Comparison of ENCODE assay signal across 16 cellular contexts in the genomic region with DNA sequence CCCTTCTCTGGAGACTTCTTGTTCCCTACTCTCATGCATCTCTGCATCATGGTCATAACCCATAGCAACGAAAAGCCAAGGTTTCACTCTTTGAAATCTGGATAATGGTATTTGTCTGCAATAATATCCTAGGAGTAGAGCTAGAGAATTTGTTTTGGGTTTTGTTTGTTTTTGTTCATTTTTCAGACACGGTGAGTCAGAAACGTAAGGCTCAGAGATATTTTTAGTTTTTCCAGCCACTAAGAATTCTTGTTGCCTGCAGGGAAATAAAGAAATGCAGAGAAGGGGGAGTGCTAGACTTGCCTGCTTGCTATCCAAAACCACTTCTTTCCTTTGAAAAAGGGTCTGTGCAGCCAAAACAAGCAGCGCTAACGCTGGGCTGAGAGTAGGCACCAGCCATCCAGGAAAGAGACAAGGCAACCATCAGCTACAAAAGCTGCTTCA. TPM values are rescaled to one million over a fixed set of nuclear protein-coding genes. Genes with fewer than 3 reads are reported as not detected.
A peak's percentile ranks its signal among the peaks of the same experiment; 100 is the strongest.
DNase-seq lines count a peak whose midpoint lies in the region; ATAC-seq, FAIRE-seq and TF ChIP-seq lines count a peak whose summit lies in the region.
"Had no signal": no experiment of that assay in that cellular context is flagged by ENCODE, and none has a peak within 500 bp of the region (broad histone marks: within the 10 kb centered on the region; RNA-seq: fewer than 3 reads in every experiment).

No MANE protein-coding gene starts in this region.

- no peak for TF ChIP-seq EP300 in sigmoid colon (IDR thresholded peaks at IDR 0.05)

- TF ChIP-seq POLR2A in sigmoid colon (IDR thresholded peaks at IDR 0.05): no peak

- CTCF ChIA-PET in BJ (lab: Yijun Ruan, JAX): interaction anchor here (1.0 to 1.8 kb wide), 4 partner anchors 9 to 122 kb away, joined by 3 to 8 read pairs (median 4); no protein-coding TSS in a partner anchor

- DNase-seq in BJ (ENCODE audit: low read depth): peak; percentile 72
- peak; percentile 65 for DNase-seq in astrocyte (ENCODE audit: low read depth)
- DNase-seq in fibroblast of villous mesenchyme (ENCODE audit: low read depth): peak; percentile 65
- DNase-seq in sigmoid colon: no peak
- DNase-seq in activated T-helper 1 cell treated with anti-CD3 and anti-CD28 coated beads, Interleukin-12 subunit alpha, Interleukin-12 subunit beta, Interleukin-2, Interleukin-4 antibody, amounts not matched to agents 30 ng/mL and 10 ng/mL and 1 ng/mL, durations not matched to agents 14 hours and 24 hours and 36 hours (ENCODE audit: low spot score): no peak
- DNase-seq in cerebellar cortex (ENCODE audit: low spot score): no peak
- DNase-seq: activated CD4-positive, CD25-positive, alpha-beta regulatory T cell; activated naive CD8-positive, alpha-beta T cell treated with anti-CD3 and anti-CD28 coated beads, Interleukin-2, amount 10 ng/mL, durations not matched to agents 7 days and 5 days; NCI-H2171 had no signal

- WGBS in sigmoid colon, 2 donors: 71 to 83% methylated on average over 5 of the region's 5 CpGs

- intact Hi-C loops in sigmoid colon (cut with DNase I): no loop called here
- intact Hi-C loops in activated T-helper 1 cell treated with anti-CD3 and anti-CD28 coated beads, Interleukin-12 subunit alpha, Interleukin-12 subunit beta, Interleukin-2, Interleukin-4 antibody, amounts not matched to agents 30 ng/mL and 10 ng/mL and 1 ng/mL, durations not matched to agents 14 hours and 24 hours and 36 hours (cut with micrococcal nuclease): no loop called here

- H3K27me3 Mint-ChIP-seq in astrocyte (ENCODE audit: low read depth, unreplicated experiment): peaks cover 8% of the 10 kb centered on the region
- H3K27me3 Mint-ChIP-seq in activated T-helper 1 cell treated with anti-CD3 and anti-CD28 coated beads, Interleukin-12 subunit alpha, Interleukin-12 subunit beta, Interleukin-2, Interleukin-4 antibody, amounts not matched to agents 30 ng/mL and 10 ng/mL and 1 ng/mL, durations not matched to agents 14 hours and 24 hours and 36 hours (ENCODE audit: insufficient read depth): peaks cover 10% of the 10 kb centered on the region

- ATAC-seq in HG03439 (IDR thresholded peaks at IDR 0.05; ENCODE audit: unreplicated experiment): no peak
- no peak for ATAC-seq in HG02678 (IDR thresholded peaks at IDR 0.05; ENCODE audit: unreplicated experiment)

- H2AFZ ChIP-seq in astrocyte (ENCODE audit: low read depth, low read length): no peak overlapping the region
- H2AFZ ChIP-seq: hepatocyte, neural progenitor cell had no signal

- H3K4me3 Mint-ChIP-seq in astrocyte (ENCODE audit: unreplicated experiment): no peak overlapping the region
- H3K4me3 Mint-ChIP-seq in activated T-helper 1 cell treated with anti-CD3 and anti-CD28 coated beads, Interleukin-12 subunit alpha, Interleukin-12 subunit beta, Interleukin-2, Interleukin-4 antibody, amounts not matched to agents 30 ng/mL and 10 ng/mL and 1 ng/mL, durations not matched to agents 14 hours and 24 hours and 36 hours: no peak overlapping the region
- H3K4me3 Mint-ChIP-seq: activated naive CD8-positive, alpha-beta T cell treated with anti-CD3 and anti-CD28 coated beads, Interleukin-2, amount 10 ng/mL, durations not matched to agents 7 days and 5 days; neural progenitor cell had no signal

- H3K4me1 ChIP-seq in astrocyte (ENCODE audit: insufficient read depth, low read length): peaks cover 3% of the 10 kb centered on the region
- peaks cover 0 to 44% (median 37%) of the 10 kb centered on the region in 4 donors for H3K4me1 ChIP-seq in sigmoid colon
- H3K4me1 ChIP-seq: neural progenitor cell had no signal

- FAIRE-seq in astrocyte (lab: Jason Lieb, UNC): no peak
- FAIRE-seq: GM12891 had no signal

- H3K27ac ChIP-seq in astrocyte (ENCODE audit: low read depth, low read length) (no peak overlapping the region), sigmoid colon (peak overlapping the region in 3 of 4 donors; percentile 44 to 66 (median 60))
- H3K27ac ChIP-seq: BLaER1 treated with 17β-estradiol and CSF1 and Interleukin-3, amounts not matched to agents 10 nM and 100 nM; hepatocyte; HL-60; neural progenitor cell had no signal

- peaks cover 4% of the 10 kb centered on the region for H3K9me3 Mint-ChIP-seq in astrocyte (ENCODE audit: unreplicated experiment)
- no peaks in the 10 kb centered on the region for H3K9me3 Mint-ChIP-seq in activated T-helper 1 cell treated with anti-CD3 and anti-CD28 coated beads, Interleukin-12 subunit alpha, Interleukin-12 subunit beta, Interleukin-2, Interleukin-4 antibody, amounts not matched to agents 30 ng/mL and 10 ng/mL and 1 ng/mL, durations not matched to agents 14 hours and 24 hours and 36 hours
- H3K9me3 Mint-ChIP-seq: activated naive CD8-positive, alpha-beta T cell treated with anti-CD3 and anti-CD28 coated beads, Interleukin-2, amount 10 ng/mL, durations not matched to agents 7 days and 5 days; neural progenitor cell had no signal

- POLR2A ChIA-PET in BJ (lab: Charles Lee): no interaction called here

- H3K9ac ChIP-seq in astrocyte (ENCODE audit: low read length): no peak overlapping the region
- H3K9ac ChIP-seq: BLaER1 treated with 17β-estradiol and CSF1 and Interleukin-3, amounts not matched to agents 10 nM and 100 nM; neural progenitor cell had no signal

- H3K27me3 ChIP-seq in BJ (ENCODE audit: control insufficient read depth, insufficient read depth, low read length) (no peaks in the 10 kb centered on the region), astrocyte (ENCODE audit: insufficient read depth, low read length) (no peaks in the 10 kb centered on the region), sigmoid colon (no peaks in the 10 kb centered on the region)
- H3K27me3 ChIP-seq: BLaER1 treated with 17β-estradiol and CSF1 and Interleukin-3, amounts not matched to agents 10 nM and 100 nM; hepatocyte; neural progenitor cell had no signal

- H3K36me3 Mint-ChIP-seq in astrocyte (ENCODE audit: low read depth, unreplicated experiment): no peaks in the 10 kb centered on the region
- H3K36me3 Mint-ChIP-seq in activated T-helper 1 cell treated with anti-CD3 and anti-CD28 coated beads, Interleukin-12 subunit alpha, Interleukin-12 subunit beta, Interleukin-2, Interleukin-4 antibody, amounts not matched to agents 30 ng/mL and 10 ng/mL and 1 ng/mL, durations not matched to agents 14 hours and 24 hours and 36 hours (ENCODE audit: low read depth): no peaks in the 10 kb centered on the region
- H3K36me3 Mint-ChIP-seq: activated naive CD8-positive, alpha-beta T cell treated with anti-CD3 and anti-CD28 coated beads, Interleukin-2, amount 10 ng/mL, durations not matched to agents 7 days and 5 days had no signal

- H3K4me1 Mint-ChIP-seq in astrocyte (ENCODE audit: low read depth, unreplicated experiment): peaks cover 10% of the 10 kb centered on the region
- no peaks in the 10 kb centered on the region for H3K4me1 Mint-ChIP-seq in activated T-helper 1 cell treated with anti-CD3 and anti-CD28 coated beads, Interleukin-12 subunit alpha, Interleukin-12 subunit beta, Interleukin-2, Interleukin-4 antibody, amounts not matched to agents 30 ng/mL and 10 ng/mL and 1 ng/mL, durations not matched to agents 14 hours and 24 hours and 36 hours (ENCODE audit: low read depth)
- H3K4me1 Mint-ChIP-seq: activated naive CD8-positive, alpha-beta T cell treated with anti-CD3 and anti-CD28 coated beads, Interleukin-2, amount 10 ng/mL, durations not matched to agents 7 days and 5 days had no signal

- H3K9me3 ChIP-seq in astrocyte (ENCODE audit: insufficient read depth, low read depth, low read length): no peaks in the 10 kb centered on the region
- no peaks in the 10 kb centered on the region for H3K9me3 ChIP-seq in sigmoid colon
- H3K9me3 ChIP-seq: BLaER1 treated with 17β-estradiol and CSF1 and Interleukin-3, amounts not matched to agents 10 nM and 100 nM had no signal

- no peaks in the 10 kb centered on the region for H3K79me2 ChIP-seq in astrocyte (ENCODE audit: insufficient read depth, low read length)
- H3K79me2 ChIP-seq: hepatocyte had no signal

- H3K36me3 ChIP-seq in BJ (ENCODE audit: control insufficient read depth, insufficient read depth, low read length) (no peaks in the 10 kb centered on the region), astrocyte (ENCODE audit: insufficient read depth, low read length) (no peaks in the 10 kb centered on the region), sigmoid colon (no peaks in the 10 kb centered on the region)
- H3K36me3 ChIP-seq: BLaER1 treated with 17β-estradiol and CSF1 and Interleukin-3, amounts not matched to agents 10 nM and 100 nM; neural progenitor cell had no signal

- H4K20me1 ChIP-seq in astrocyte (ENCODE audit: insufficient read depth, low read length): no peaks in the 10 kb centered on the region
- H4K20me1 ChIP-seq: BLaER1 treated with 17β-estradiol and CSF1 and Interleukin-3, amounts not matched to agents 10 nM and 100 nM had no signal

- H3K27ac Mint-ChIP-seq in astrocyte (ENCODE audit: unreplicated experiment): no peak overlapping the region
- H3K27ac Mint-ChIP-seq in activated T-helper 1 cell treated with anti-CD3 and anti-CD28 coated beads, Interleukin-12 subunit alpha, Interleukin-12 subunit beta, Interleukin-2, Interleukin-4 antibody, amounts not matched to agents 30 ng/mL and 10 ng/mL and 1 ng/mL, durations not matched to agents 14 hours and 24 hours and 36 hours: no peak overlapping the region
- H3K27ac Mint-ChIP-seq: activated naive CD8-positive, alpha-beta T cell treated with anti-CD3 and anti-CD28 coated beads, Interleukin-2, amount 10 ng/mL, durations not matched to agents 7 days and 5 days; neural progenitor cell had no signal

- H3K4me2 ChIP-seq in astrocyte (ENCODE audit: low read length): peak overlapping the region; percentile 47
- H3K4me2 ChIP-seq: BLaER1 treated with 17β-estradiol and CSF1 and Interleukin-3, amounts not matched to agents 10 nM and 100 nM; hepatocyte; neural progenitor cell had no signal

- TF ChIP-seq CTCF in BJ (IDR thresholded peaks at IDR 0.05; ENCODE audit: insufficient read depth, low read depth, low read length) (no peak), astrocyte (IDR thresholded peaks at IDR 0.05; ENCODE audit: insufficient read depth, low read depth, low read length) (no peak), fibroblast of villous mesenchyme (IDR thresholded peaks at IDR 0.05; ENCODE audit: insufficient read depth, low read depth, low read length) (no peak), sigmoid colon (IDR thresholded peaks at IDR 0.05) (no peak)

- H3K4me3 ChIP-seq in BJ (ENCODE audit: low read depth, low read length) (no peak overlapping the region), astrocyte (ENCODE audit: insufficient read depth, low read depth, low read length) (no peak overlapping the region), fibroblast of villous mesenchyme (ENCODE audit: low read depth, low read length) (no peak overlapping the region), sigmoid colon (no peak overlapping the region)
- H3K4me3 ChIP-seq: BLaER1 treated with 17β-estradiol and CSF1 and Interleukin-3, amounts not matched to agents 10 nM and 100 nM; hepatocyte; neural progenitor cell had no signal

RNA-seq across cellular contexts. Expression of a gene that starts 26.0 kb away (rescaled TPM):
- polyA plus RNA-seq in BJ (2011; rRNA removed) (not detected in 2 replicates), sigmoid colon (1 to 10 TPM in 2 of 3 donors, under 1 TPM in 1; 0.92 to 5.8 (median 4.8) TPM)
- not detected in 2 replicates for polyA minus RNA-seq in BJ (2011; rRNA and poly(A)+ RNA removed)
- total RNA-seq in astrocyte (0.27 TPM in 1 of 2 replicates, not detected in the other), fibroblast of villous mesenchyme (not detected in 2 replicates), sigmoid colon (1 to 10 TPM in 3 of 4 donors, under 1 TPM in 1; 0.68 to 4.7 (median 3.2) TPM)
- total RNA-seq in activated T-helper 1 cell treated with anti-CD3 and anti-CD28 coated beads, Interleukin-12 subunit alpha, Interleukin-12 subunit beta, Interleukin-2, Interleukin-4 antibody, amounts not matched to agents 30 ng/mL and 10 ng/mL and 1 ng/mL, durations not matched to agents 14 hours and 24 hours and 36 hours: 0.21 and 0.39 TPM in 2 replicates
- total RNA-seq: activated naive CD8-positive, alpha-beta T cell treated with anti-CD3 and anti-CD28 coated beads, Interleukin-2, amount 10 ng/mL, durations not matched to agents 7 days and 5 days had no signal

RNA-seq across cellular contexts. Expression of a gene that starts 54.8 kb away (rescaled TPM):
- polyA plus RNA-seq in BJ (2011; rRNA removed) (not detected in 2 replicates), sigmoid colon (10 to 100 TPM in 1 of 3 donors, 1 to 10 TPM in 1, under 1 TPM in 1; 0.92 to 27.0 (median 1.2) TPM)
- polyA minus RNA-seq in BJ (2011; rRNA and poly(A)+ RNA removed): not detected in 2 replicates
- total RNA-seq in astrocyte (not detected in 2 replicates), fibroblast of villous mesenchyme (not detected in 2 replicates), sigmoid colon (under 1 TPM in 1 of 4 donors, not detected in 3; 0.16 TPM)
- 80.7 and 81.0 TPM in 2 replicates for total RNA-seq in activated T-helper 1 cell treated with anti-CD3 and anti-CD28 coated beads, Interleukin-12 subunit alpha, Interleukin-12 subunit beta, Interleukin-2, Interleukin-4 antibody, amounts not matched to agents 30 ng/mL and 10 ng/mL and 1 ng/mL, durations not matched to agents 14 hours and 24 hours and 36 hours

Comparison
In these comparisons a context has a peak if more than half of its experiments do, and no peak if none do; other contexts are left out.
1. DNase-seq: peak in BJ (single experiment), astrocyte (single experiment) and fibroblast of villous mesenchyme (single experiment); none in sigmoid colon (single experiment), activated T-helper 1 cell treated with anti-CD3 and anti-CD28 coated beads, Interleukin-12 subunit alpha, Interleukin-12 subunit beta, Interleukin-2, Interleukin-4 antibody, amounts not matched to agents 30 ng/mL and 10 ng/mL and 1 ng/mL, durations not matched to agents 14 hours and 24 hours and 36 hours (single experiment) and cerebellar cortex (single experiment).
2. RNA of a gene that starts 54.8 kb away (total RNA-seq): 80.7 to 81.0 TPM in activated T-helper 1 cell treated with anti-CD3 and anti-CD28 coated beads, Interleukin-12 subunit alpha, Interleukin-12 subunit beta, Interleukin-2, Interleukin-4 antibody, amounts not matched to agents 30 ng/mL and 10 ng/mL and 1 ng/mL, durations not matched to agents 14 hours and 24 hours and 36 hours; not detected in astrocyte, not detected in fibroblast of villous mesenchyme and 0.16 TPM in sigmoid colon; every median in the first group is over 10 times any median in the second.